ENCODE assay signal across 12 cellular contexts in the genomic region with DNA sequence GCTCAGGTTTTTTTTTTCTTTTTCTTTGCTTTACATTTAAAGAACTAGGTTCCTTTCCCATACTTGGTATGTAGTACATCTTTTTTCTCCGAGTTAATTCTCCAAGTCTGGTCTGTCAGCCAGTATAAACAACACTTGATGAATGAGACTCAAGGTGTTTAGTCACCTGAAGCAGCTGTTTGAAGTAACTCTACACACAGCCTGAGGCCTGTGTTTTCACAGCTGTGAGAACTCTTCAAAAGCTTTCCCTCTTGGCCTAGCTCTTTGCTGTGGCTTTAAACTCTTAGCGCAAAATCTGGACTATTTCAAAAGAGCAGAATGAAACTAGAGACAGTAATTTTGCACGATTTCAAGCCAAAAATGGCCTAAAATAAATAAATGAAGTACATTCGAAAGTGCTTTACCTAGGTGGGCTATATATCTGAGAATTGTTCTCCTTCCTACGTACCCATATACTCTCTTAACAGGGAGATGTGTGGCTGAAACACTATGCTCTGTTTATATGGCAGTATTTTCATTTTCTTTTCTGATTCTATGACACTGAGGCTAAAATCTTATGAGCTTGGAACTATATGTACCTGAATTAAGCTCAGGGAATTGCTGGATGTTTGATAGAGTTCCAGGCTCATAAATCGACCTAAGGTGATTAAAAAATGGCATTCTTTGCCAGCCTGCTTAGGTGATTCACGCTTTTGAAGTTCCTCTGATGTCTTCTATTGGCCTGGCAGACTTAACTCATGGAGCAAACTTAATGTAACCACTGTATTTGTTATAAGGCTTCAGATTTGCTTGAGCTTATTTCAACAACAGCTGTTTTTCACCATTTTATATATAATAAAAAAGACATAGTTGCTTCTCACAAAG.
DNase-seq lines count a peak whose midpoint lies in the region; ATAC-seq and TF ChIP-seq lines count a peak whose summit lies in the region.
"Had no signal": no experiment of that assay in that cellular context is flagged by ENCODE, and none has a peak within 500 bp of the region (broad histone marks: within the 10 kb centered on the region; RNA-seq: fewer than 3 reads in every experiment).

No MANE protein-coding gene starts in this region.

- H3K4me3 Mint-ChIP-seq in MCF 10A (ENCODE audit: unreplicated experiment) = peak overlapping the region; percentile 26
- no peak overlapping the region for H3K4me3 Mint-ChIP-seq in CD8-positive, alpha-beta T cell

- intact Hi-C loops in MCF 10A (cut with micrococcal nuclease) = no loop called here
- intact Hi-C loops in breast epithelium (cut with DNase I; ENCODE audit: low total_unique reads) = no loop called here
- intact Hi-C loops in left lung (cut with DNase I) = no loop called here
- intact Hi-C loops in CD8-positive, alpha-beta T cell (cut with DNase I, micrococcal nuclease) = no loop called here

- POLR2A ChIA-PET in MCF 10A (lab: Yijun Ruan, JAX) = interaction anchor here (0.5 to 1.3 kb wide), 8 partner anchors 11 to 623 kb away, joined by 3 to 7 read pairs (median 4); no protein-coding TSS in a partner anchor
- POLR2A ChIA-PET in CD8-positive, alpha-beta T cell (lab: Charles Lee) = no interaction called here

- peaks cover 14% of the 10 kb centered on the region for H3K4me1 Mint-ChIP-seq in MCF 10A (ENCODE audit: insufficient read depth, unreplicated experiment)
- H3K4me1 Mint-ChIP-seq in CD8-positive, alpha-beta T cell (ENCODE audit: low read depth) = no peaks in the 10 kb centered on the region

- no peaks in the 10 kb centered on the region for H3K36me3 ChIP-seq in breast epithelium
- H3K36me3 ChIP-seq in left lung = no peaks in the 10 kb centered on the region
- no peaks in the 10 kb centered on the region for H3K36me3 ChIP-seq in CD8-positive, alpha-beta T cell (ENCODE audit: insufficient read depth, low read length)
- H3K36me3 ChIP-seq: heart left ventricle had no signal

- H3K9me3 ChIP-seq in breast epithelium (no peaks in the 10 kb centered on the region), left lung (no peaks in the 10 kb centered on the region)
- no peaks in the 10 kb centered on the region for H3K9me3 ChIP-seq in CD8-positive, alpha-beta T cell (ENCODE audit: low read length)
- H3K9me3 ChIP-seq: heart left ventricle had no signal

- no TSS peak for BruUV-seq in MCF 10A (replicated peaks; lab: Mats Ljungman, UMichigan)

- no peaks in the 10 kb centered on the region for H3K4me1 ChIP-seq in breast epithelium
- no peaks in the 10 kb centered on the region for H3K4me1 ChIP-seq in left lung
- no peaks in the 10 kb centered on the region for H3K4me1 ChIP-seq in CD8-positive, alpha-beta T cell (ENCODE audit: insufficient read depth, low read length)
- H3K4me1 ChIP-seq: heart left ventricle had no signal

- H3K27ac Mint-ChIP-seq in MCF 10A (ENCODE audit: low read depth, unreplicated experiment) = peak overlapping the region; percentile 21
- H3K27ac Mint-ChIP-seq in CD8-positive, alpha-beta T cell = no peak overlapping the region
- H3K27ac Mint-ChIP-seq: activated naive CD4-positive, alpha-beta T cell treated with anti-CD3 and anti-CD28 coated beads, Interleukin-2, amount 50 U/mL, for 72 hours had no signal

- CTCF ChIA-PET in MCF 10A (lab: Yijun Ruan, JAX) = interaction anchor here (1.3 to 1.6 kb wide), 2 partner anchors 11 to 189 kb away, joined by 4 to 5 read pairs; no protein-coding TSS in a partner anchor
- CTCF ChIA-PET in CD8-positive, alpha-beta T cell (lab: Charles Lee) = no interaction called here

- H3K4me3 ChIP-seq in breast epithelium (no peak overlapping the region), astrocyte of the cerebellum (ENCODE audit: low read depth, low read length) (no peak overlapping the region), left lung (no peak overlapping the region)
- H3K4me3 ChIP-seq in CD8-positive, alpha-beta T cell (ENCODE audit: low read depth, low read length) = no peak overlapping the region
- H3K4me3 ChIP-seq: heart left ventricle had no signal

- H3K9me3 Mint-ChIP-seq in MCF 10A (ENCODE audit: unreplicated experiment) = no peaks in the 10 kb centered on the region
- H3K9me3 Mint-ChIP-seq in CD8-positive, alpha-beta T cell = no peaks in the 10 kb centered on the region

- H3K27me3 Mint-ChIP-seq in MCF 10A (ENCODE audit: insufficient read depth, unreplicated experiment) = no peaks in the 10 kb centered on the region
- H3K27me3 Mint-ChIP-seq in CD8-positive, alpha-beta T cell (ENCODE audit: low read depth) = no peaks in the 10 kb centered on the region

- peak; percentile 100 for ATAC-seq in left lung
- no peak for ATAC-seq in CD8-positive, alpha-beta T cell
- ATAC-seq: activated naive CD4-positive, alpha-beta T cell treated with anti-CD3 and anti-CD28 coated beads, Interleukin-2, amount 50 U/mL, for 72 hours; heart left ventricle; HepG2 had no signal

- TF ChIP-seq CTCF in MCF 10A (IDR thresholded peaks at IDR 0.05; ENCODE audit: unreplicated experiment) = no peak
- TF ChIP-seq CTCF in breast epithelium (IDR thresholded peaks at IDR 0.05) = no peak
- TF ChIP-seq CTCF in astrocyte of the cerebellum (IDR thresholded peaks at IDR 0.05; ENCODE audit: low read depth, low read length, missing control alignments) = no peak
- no peak for TF ChIP-seq CTCF in left lung (IDR thresholded peaks at IDR 0.05)
- TF ChIP-seq CTCF in CD8-positive, alpha-beta T cell (IDR thresholded peaks at IDR 0.05) = no peak

- in situ Hi-C loops in astrocyte of the cerebellum (cut with HindIII; ENCODE audit: low sequenced_read_pairs) = no loop called here

- peak; percentile 56 for DNase-seq in MCF 10A (ENCODE audit: unreplicated experiment)
- no peak for DNase-seq in breast epithelium (ENCODE audit: low spot score in 2 of 2)
- peak; percentile 31 for DNase-seq in astrocyte of the cerebellum (ENCODE audit: low read depth)
- DNase-seq in left lung = no peak
- no peak for DNase-seq in CD8-positive, alpha-beta T cell
- DNase-seq in OCI-M2 (lab: John Stamatoyannopoulos, UW; ENCODE audit: unreplicated experiment) = no peak
- no peak for DNase-seq in NCI-H1048 (lab: John Stamatoyannopoulos, UW)
- no peak for DNase-seq in activated naive CD4-positive, alpha-beta T cell treated with anti-CD3 and anti-CD28 coated beads, Interleukin-2, amount 50 U/mL, for 16 hours
- DNase-seq: GF-D8, heart left ventricle had no signal

- no peaks in the 10 kb centered on the region for H3K27me3 ChIP-seq in breast epithelium
- no peaks in the 10 kb centered on the region for H3K27me3 ChIP-seq in left lung
- H3K27me3 ChIP-seq in CD8-positive, alpha-beta T cell (ENCODE audit: insufficient read depth, low read length) = no peaks in the 10 kb centered on the region
- H3K27me3 ChIP-seq: heart left ventricle had no signal

- TF ChIP-seq POLR2A in breast epithelium (IDR thresholded peaks at IDR 0.05) = no peak

- no peak overlapping the region for H3K27ac ChIP-seq in breast epithelium
- no peak overlapping the region for H3K27ac ChIP-seq in left lung
- no peak overlapping the region for H3K27ac ChIP-seq in CD8-positive, alpha-beta T cell (ENCODE audit: low read depth, low read length)
- H3K27ac ChIP-seq: heart left ventricle had no signal

- no peaks in the 10 kb centered on the region for H3K36me3 Mint-ChIP-seq in MCF 10A (ENCODE audit: insufficient read depth, unreplicated experiment)
- no peaks in the 10 kb centered on the region for H3K36me3 Mint-ChIP-seq in CD8-positive, alpha-beta T cell
- H3K36me3 Mint-ChIP-seq: activated naive CD4-positive, alpha-beta T cell treated with anti-CD3 and anti-CD28 coated beads, Interleukin-2, amount 50 U/mL, for 72 hours had no signal

Comparison
In these comparisons a context has a peak if more than half of its experiments do, and no peak if none do; other contexts are left out.
1. DNase-seq: peak in MCF 10A (single experiment) and astrocyte of the cerebellum (single experiment); none in breast epithelium (0 of 2), left lung (0 of 2), CD8-positive, alpha-beta T cell (0 of 7), OCI-M2 (single experiment), NCI-H1048 (single experiment) and activated naive CD4-positive, alpha-beta T cell treated with anti-CD3 and anti-CD28 coated beads, Interleukin-2, amount 50 U/mL, for 16 hours (single experiment).